Comparison of ENCODE assay signal across 2 cellular contexts in genomic region chr12:57166971-57167371, GRCh38.
TF ChIP-seq lines count a peak whose summit lies in the region.

No MANE protein-coding gene starts in this region.

TF ChIP-seq in HCT116, 20 proteins besides CTCF, POLR2A, EP300 and RAD21:
- TF ChIP-seq SRF (IDR thresholded peaks at IDR 0.05; ENCODE audit: low read depth), result no peak

TF ChIP-seq in HepG2, 621 proteins besides CTCF, POLR2A, EP300 and RAD21:
- TF ChIP-seq ZNF672 (CRISPR knock-in tag; IDR thresholded peaks at IDR 0.05) (no peak), ZBTB42 (CRISPR knock-in tag; IDR thresholded peaks at IDR 0.05) (no peak), NCOR1 (IDR thresholded peaks at IDR 0.05; ENCODE audit: borderline replicate concordance, low read length) (no peak), BCLAF1 (IDR thresholded peaks at IDR 0.05) (no peak), ARHGAP35 (CRISPR knock-in tag; IDR thresholded peaks at IDR 0.05; ENCODE audit: borderline replicate concordance) (no peak), NR3C1 (CRISPR knock-in tag; IDR thresholded peaks at IDR 0.05) (no peak), FOXM1 (CRISPR knock-in tag; IDR thresholded peaks at IDR 0.05) (no peak), ATF3 (CRISPR knock-in tag; IDR thresholded peaks at IDR 0.05) (no peak), ZNF83 (CRISPR knock-in tag; IDR thresholded peaks at IDR 0.05; ENCODE audit: borderline replicate concordance) (no peak)
- TF ChIP-seq, protein P1, sequence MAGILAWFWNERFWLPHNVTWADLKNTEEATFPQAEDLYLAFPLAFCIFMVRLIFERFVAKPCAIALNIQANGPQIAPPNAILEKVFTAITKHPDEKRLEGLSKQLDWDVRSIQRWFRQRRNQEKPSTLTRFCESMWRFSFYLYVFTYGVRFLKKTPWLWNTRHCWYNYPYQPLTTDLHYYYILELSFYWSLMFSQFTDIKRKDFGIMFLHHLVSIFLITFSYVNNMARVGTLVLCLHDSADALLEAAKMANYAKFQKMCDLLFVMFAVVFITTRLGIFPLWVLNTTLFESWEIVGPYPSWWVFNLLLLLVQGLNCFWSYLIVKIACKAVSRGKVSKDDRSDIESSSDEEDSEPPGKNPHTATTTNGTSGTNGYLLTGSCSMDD (CRISPR knock-in tag; IDR thresholded peaks at IDR 0.05), result no peak
